In the genomic region with DNA sequence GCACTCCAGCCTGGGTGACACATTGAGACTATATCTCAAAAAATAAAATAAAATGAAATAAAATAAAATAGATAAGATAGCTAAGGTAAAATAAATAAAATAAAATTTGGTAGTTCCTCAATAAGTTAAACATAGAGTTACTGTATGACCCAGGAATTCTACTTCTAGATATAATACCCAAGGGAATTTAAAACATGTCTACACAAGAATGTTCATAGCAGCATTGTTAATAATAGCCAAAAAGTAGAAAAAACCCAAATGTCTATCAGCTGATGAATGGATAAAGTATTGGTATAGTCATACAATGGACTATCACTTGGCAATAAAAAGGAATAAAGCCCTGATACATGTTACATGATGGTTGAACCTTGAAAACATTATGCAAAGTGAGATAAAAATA, we compare ENCODE assay signal across 13 cellular contexts. TPM values are rescaled to one million over a fixed set of nuclear protein-coding genes. Genes with fewer than 3 reads are reported as not detected.
DNase-seq lines count a peak whose midpoint lies in the region; ATAC-seq, FAIRE-seq and TF ChIP-seq lines count a peak whose summit lies in the region.
"Had no signal": no experiment of that assay in that cellular context is flagged by ENCODE, and none has a peak within 500 bp of the region (broad histone marks: within the 10 kb centered on the region; RNA-seq: fewer than 3 reads in every experiment).

No MANE protein-coding gene starts in this region.

- H3K9me3 ChIP-seq in DOHH2 (ENCODE audit: control insufficient read depth, insufficient read depth, low read length) (no peaks in the 10 kb centered on the region), keratinocyte (ENCODE audit: control insufficient read depth, low read depth, low read length) (no peaks in the 10 kb centered on the region)

- no peak overlapping the region for H2AFZ ChIP-seq in keratinocyte (ENCODE audit: control insufficient read depth, low read length)

- 0 out of 2 replicates have a peak, but pooled peaks cover 6% of the 10 kb centered on the region for H3F3A ChIP-seq in DOHH2 (ENCODE audit: control insufficient read depth, insufficient read depth)

- no peaks in the 10 kb centered on the region for H3K9me1 ChIP-seq in keratinocyte (ENCODE audit: control insufficient read depth, extremely low read depth, insufficient read depth, low read length)

- no peaks in the 10 kb centered on the region for H3K9me2 ChIP-seq in DOHH2 (replicated peaks; ENCODE audit: control insufficient read depth, low read length)

- peaks cover 34% of the 10 kb centered on the region for H3K4me1 ChIP-seq in DOHH2 (ENCODE audit: control insufficient read depth, low read length)
- H3K4me1 ChIP-seq in keratinocyte (ENCODE audit: control insufficient read depth, extremely low read depth, insufficient read depth, low read length), result peaks cover 5% of the 10 kb centered on the region

- H3K79me2 ChIP-seq in DOHH2 (ENCODE audit: control insufficient read depth, low read length) (0 out of 2 replicates have a peak, but pooled peaks cover 3% of the 10 kb centered on the region), keratinocyte (ENCODE audit: control insufficient read depth, insufficient read depth, low read length) (no peaks in the 10 kb centered on the region)

- H3K36me3 ChIP-seq in DOHH2 (ENCODE audit: control insufficient read depth, low read length) (peaks cover 55% of the 10 kb centered on the region), keratinocyte (ENCODE audit: control insufficient read depth in 2 of 2, extremely low read depth in 1 of 2, insufficient read depth in 2 of 2, low read length in 2 of 2) (peaks cover 0 to 3% of the 10 kb centered on the region in 2 experiments)

- H3K27ac Mint-ChIP-seq in activated T-helper 17 cell treated with anti-CD3 and anti-CD28 coated beads, Interleukin-2, amount 50 U/mL, for 72 hours, result peak overlapping the region; percentile 26
- H3K27ac Mint-ChIP-seq: CD8-positive, alpha-beta T cell had no signal

- H3K9me3 Mint-ChIP-seq in activated T-helper 17 cell treated with anti-CD3 and anti-CD28 coated beads, Interleukin-2, amount 50 U/mL, for 72 hours, result no peaks in the 10 kb centered on the region

- H3K4me3 Mint-ChIP-seq in activated T-helper 17 cell treated with anti-CD3 and anti-CD28 coated beads, Interleukin-2, amount 50 U/mL, for 72 hours, result no peak overlapping the region
- H3K4me3 Mint-ChIP-seq: CD8-positive, alpha-beta T cell had no signal

- H3K27me3 Mint-ChIP-seq in activated T-helper 17 cell treated with anti-CD3 and anti-CD28 coated beads, Interleukin-2, amount 50 U/mL, for 72 hours, result no peaks in the 10 kb centered on the region

- no peak for TF ChIP-seq POLR2A in H54 (IDR thresholded peaks at IDR 0.05; ENCODE audit: low read depth, low read length)

- H3K9ac ChIP-seq in keratinocyte (ENCODE audit: control insufficient read depth, extremely low read depth, insufficient read depth, low read length), result no peak overlapping the region

- H3K4me2 ChIP-seq in DOHH2 (ENCODE audit: low read length), result peak overlapping the region; percentile 14; the same call in 1 of the 2 replicates
- H3K4me2 ChIP-seq in keratinocyte (ENCODE audit: control insufficient read depth, extremely low read depth, insufficient read depth, low read depth, low read length), result no peak overlapping the region

- no peak for FAIRE-seq in keratinocyte (lab: Jason Lieb, UNC)
- no peak for FAIRE-seq in H54 (lab: Jason Lieb, UNC)
- FAIRE-seq: RCC 7860 had no signal

- H3K36me3 Mint-ChIP-seq in activated T-helper 17 cell treated with anti-CD3 and anti-CD28 coated beads, Interleukin-2, amount 50 U/mL, for 72 hours (ENCODE audit: low read depth), result peaks cover 28% of the 10 kb centered on the region

- H3K27me3 ChIP-seq in DOHH2 (ENCODE audit: control insufficient read depth, low read length) (no peaks in the 10 kb centered on the region), keratinocyte (ENCODE audit: control insufficient read depth, extremely low read depth, insufficient read depth, low read length) (no peaks in the 10 kb centered on the region)

- dilution Hi-C loops in keratinocyte (cut with MboI; ENCODE audit: extremely low pct_ligation_motif_present, low sequenced_read_pairs), result no loop called here

- DNase-seq in AG10803 (ENCODE audit: low read depth), result peak; percentile 21
- DNase-seq in keratinocyte (ENCODE audit: low read depth, low spot score), result peak; percentile 1
- no peak for DNase-seq in H54 (ENCODE audit: insufficient read length, low spot score)
- DNase-seq in activated naive CD4-positive, alpha-beta T cell treated with anti-CD3 and anti-CD28 coated beads, Interleukin-2, amount 50 U/mL, for 16 hours, result no peak
- no peak for DNase-seq in NCI-H524 treated with DMSO at 0.1 percent for 48 hours (lab: John Stamatoyannopoulos, UW)
- DNase-seq: AML-193; CD8-positive, alpha-beta T cell; NCI-H187 treated with DMSO at 0.1 percent for 48 hours; NCI-H82; SHP77 treated with DMSO at 0.1 percent for 48 hours had no signal

- H3K27ac ChIP-seq in DOHH2 (ENCODE audit: low read depth, low read length) (no peak overlapping the region), keratinocyte (ENCODE audit: control insufficient read depth, insufficient read depth, low read length) (no peak overlapping the region)

- TF ChIP-seq CTCF in AG10803 (conservative IDR thresholded peaks at IDR 0.05; ENCODE audit: low read length) (no peak), DOHH2 (IDR thresholded peaks at IDR 0.05; ENCODE audit: low read depth, low read length, poor library complexity, severe bottlenecking) (no peak), keratinocyte (optimal IDR thresholded peaks at IDR 0.05 in 1 of 3, IDR thresholded peaks at IDR 0.05 in 1 of 3, conservative IDR thresholded peaks at IDR 0.05 in 1 of 3; ENCODE audit: extremely low read depth in 1 of 3, insufficient read depth in 2 of 3, low read length in 3 of 3) (no peak)

- no peak overlapping the region for H3K4me3 ChIP-seq in AG10803 (ENCODE audit: low read length)
- H3K4me3 ChIP-seq in DOHH2 (ENCODE audit: low read length), result no peak overlapping the region
- no peak overlapping the region for H3K4me3 ChIP-seq in keratinocyte (ENCODE audit: control insufficient read depth in 2 of 3, extremely low read depth in 1 of 3, insufficient read depth in 2 of 3, low read depth in 1 of 3, low read length in 3 of 3)

- no peak for ATAC-seq in activated T-helper 17 cell treated with anti-CD3 and anti-CD28 coated beads, Interleukin-2, amount 50 U/mL, for 72 hours (replicated peaks)
- ATAC-seq: CD8-positive, alpha-beta T cell had no signal

- H3K4me1 Mint-ChIP-seq in activated T-helper 17 cell treated with anti-CD3 and anti-CD28 coated beads, Interleukin-2, amount 50 U/mL, for 72 hours, result peaks cover 5% of the 10 kb centered on the region

- H4K20me1 ChIP-seq in DOHH2 (ENCODE audit: control insufficient read depth, insufficient read depth, low read depth, low read length) (no peaks in the 10 kb centered on the region), keratinocyte (ENCODE audit: control insufficient read depth, extremely low read depth, insufficient read depth, low read length) (no peaks in the 10 kb centered on the region)

RNA-seq across cellular contexts. Expression of gene CEP350, which starts 47.8 kb away (rescaled TPM):
- total RNA-seq in activated T-helper 17 cell treated with anti-CD3 and anti-CD28 coated beads, Interleukin-2, amount 50 U/mL, for 72 hours, result 10 to 100 TPM; 52.6 to 61.6 TPM
- 7.5 to 12.0 TPM (median 8.2 TPM) in 3 replicates for polyA plus RNA-seq in keratinocyte
- 131 TPM for polyA plus RNA-seq in keratinocyte (2011; ENCODE audit: low read depth)
- 4.2 and 7.4 TPM in 2 replicates for polyA plus RNA-seq in keratinocyte (2011; cell fraction: cytosol; rRNA removed)
- polyA plus RNA-seq in keratinocyte (2011; cell fraction: nucleus; rRNA removed), result 14.1 and 20.8 TPM in 2 replicates
- polyA plus RNA-seq in keratinocyte (2012; ENCODE audit: low replicate concordance), result 9.8 and 11.1 TPM in 2 replicates
- polyA minus RNA-seq in keratinocyte, result 18.1 to 26.2 TPM (median 20.9 TPM) in 3 replicates
- 11.1 TPM for polyA minus RNA-seq in keratinocyte (2011; cell fraction: cytosol; rRNA and poly(A)+ RNA removed)
- 31.4 and 61.7 TPM in 2 replicates for polyA minus RNA-seq in keratinocyte (2011; cell fraction: nucleus; rRNA and poly(A)+ RNA removed)

Comparison
In these comparisons a context has a peak if more than half of its experiments do, and no peak if none do; other contexts are left out.
1. DNase-seq: peak in AG10803 (single experiment) and keratinocyte (single experiment); none in H54 (single experiment), activated naive CD4-positive, alpha-beta T cell treated with anti-CD3 and anti-CD28 coated beads, Interleukin-2, amount 50 U/mL, for 16 hours (single experiment) and NCI-H524 treated with DMSO at 0.1 percent for 48 hours (single experiment).